10 cellular contexts compared by ENCODE assay signal in the genomic region with DNA sequence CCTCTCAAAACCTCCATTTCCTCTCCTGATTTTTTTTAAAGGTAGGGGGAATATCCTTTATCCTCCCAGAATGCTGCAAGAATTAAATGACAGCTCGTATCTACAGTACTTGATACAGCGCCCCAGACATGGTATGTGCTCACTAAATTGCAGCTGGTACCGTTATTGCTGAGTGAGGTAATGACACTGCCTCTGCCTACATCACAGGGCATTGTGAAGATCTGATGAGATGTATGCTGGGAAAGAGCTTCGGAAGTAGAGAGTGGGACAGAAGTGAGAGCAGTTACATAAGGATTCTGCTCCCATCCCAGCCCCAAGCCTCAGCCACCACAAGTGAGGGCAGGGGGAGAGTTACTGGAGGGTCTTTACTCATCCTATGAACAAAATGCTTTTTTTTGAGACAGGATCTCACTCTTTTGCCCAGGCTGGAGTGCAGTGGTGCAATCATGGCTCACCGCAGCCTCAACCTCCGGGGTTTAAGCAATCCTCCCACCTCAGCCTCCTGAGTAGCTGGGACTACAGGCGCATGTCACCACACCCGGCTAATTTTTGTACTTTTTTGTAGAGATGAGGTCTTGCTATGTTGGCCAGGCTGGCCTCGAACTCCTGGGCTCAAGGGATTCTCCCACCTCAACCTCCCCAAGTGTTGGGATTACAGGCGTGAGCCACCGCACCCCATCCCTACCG. TPM values are rescaled to one million over a fixed set of nuclear protein-coding genes. Genes with fewer than 3 reads are reported as not detected.
DNase-seq lines count a peak whose midpoint lies in the region; ATAC-seq and TF ChIP-seq lines count a peak whose summit lies in the region.
"Had no signal": no experiment of that assay in that cellular context is flagged by ENCODE, and none has a peak within 500 bp of the region (broad histone marks: within the 10 kb centered on the region; RNA-seq: fewer than 3 reads in every experiment).

No MANE protein-coding gene starts in this region.

- H3K36me3 ChIP-seq in CD8-positive, alpha-beta T cell (ENCODE audit: insufficient read depth, low read length): peaks cover 14% of the 10 kb centered on the region

- H3K4me3 Mint-ChIP-seq in CD8-positive, alpha-beta T cell: peak overlapping the region; percentile 89
- H3K4me3 Mint-ChIP-seq in nephron progenitor cell: peak overlapping the region; percentile 98

- H3K4me1 ChIP-seq in CD8-positive, alpha-beta T cell (ENCODE audit: insufficient read depth, low read length): peaks cover 33% of the 10 kb centered on the region

- H3K36me3 Mint-ChIP-seq in CD8-positive, alpha-beta T cell: peaks cover 27% of the 10 kb centered on the region
- peaks cover 30% of the 10 kb centered on the region for H3K36me3 Mint-ChIP-seq in nephron progenitor cell (ENCODE audit: low read depth)

- ATAC-seq in CD8-positive, alpha-beta T cell: no peak
- no peak for ATAC-seq in GM18861 (IDR thresholded peaks at IDR 0.05; ENCODE audit: unreplicated experiment)
- ATAC-seq: activated CD4-positive, CD25-positive, alpha-beta regulatory T cell treated with anti-CD3 and anti-CD28 coated beads, Interleukin-2, amount 50 U/mL, for 24 hours had no signal

- no peak overlapping the region for H3K4me3 ChIP-seq in CD8-positive, alpha-beta T cell (ENCODE audit: low read depth, low read length)
- peak overlapping the region; percentile 81 for H3K4me3 ChIP-seq in LNCaP clone FGC (ENCODE audit: low read depth, low read length)

- no peaks in the 10 kb centered on the region for H3K9me3 ChIP-seq in CD8-positive, alpha-beta T cell (ENCODE audit: low read length)

- H3K27ac Mint-ChIP-seq in CD8-positive, alpha-beta T cell: peak overlapping the region; percentile 46
- no peak overlapping the region for H3K27ac Mint-ChIP-seq in nephron progenitor cell

- no peaks in the 10 kb centered on the region for H3K27me3 Mint-ChIP-seq in CD8-positive, alpha-beta T cell (ENCODE audit: low read depth)
- peaks cover 2% of the 10 kb centered on the region for H3K27me3 Mint-ChIP-seq in nephron progenitor cell (ENCODE audit: low read depth, poor library complexity)

- POLR2A ChIA-PET in CD8-positive, alpha-beta T cell (lab: Charles Lee): no interaction called here

- H3K27ac ChIP-seq in CD8-positive, alpha-beta T cell (ENCODE audit: low read depth, low read length): no peak overlapping the region
- peak overlapping the region; percentile 2 for H3K27ac ChIP-seq in caudate nucleus (ENCODE audit: low read depth, low read length)

- peaks cover 63% of the 10 kb centered on the region for H3K4me1 Mint-ChIP-seq in CD8-positive, alpha-beta T cell (ENCODE audit: low read depth)
- peaks cover 53% of the 10 kb centered on the region for H3K4me1 Mint-ChIP-seq in nephron progenitor cell

- no peak for DNase-seq in CD8-positive, alpha-beta T cell
- DNase-seq in LNCaP clone FGC (ENCODE audit: low read depth): no peak
- DNase-seq in caudate nucleus (lab: John Stamatoyannopoulos, UW): peak in 20 of 61 donors; percentile 13 to 88 (median 34)
- no peak for DNase-seq in nephron progenitor cell
- DNase-seq in CD1c-positive myeloid dendritic cell (ENCODE audit: extremely low spot score): no peak
- no peak for DNase-seq in NCI-H2107 (lab: John Stamatoyannopoulos, UW)
- no peak for DNase-seq in DMS153 treated with DMSO at 0.1 percent for 48 hours (lab: John Stamatoyannopoulos, UW; ENCODE audit: unreplicated experiment)
- DNase-seq: NCI-H82 had no signal

- H3K9me3 Mint-ChIP-seq in CD8-positive, alpha-beta T cell: no peaks in the 10 kb centered on the region
- H3K9me3 Mint-ChIP-seq in nephron progenitor cell: no peaks in the 10 kb centered on the region

- CTCF ChIA-PET in CD8-positive, alpha-beta T cell (lab: Charles Lee): interaction anchor here (1.8 to 2.8 kb wide), 5 partner anchors 10 to 96 kb away, joined by 4 to 10 read pairs (median 7); no protein-coding TSS in a partner anchor

- H3K27me3 ChIP-seq in CD8-positive, alpha-beta T cell (ENCODE audit: insufficient read depth, low read length): no peaks in the 10 kb centered on the region

- intact Hi-C loops in CD8-positive, alpha-beta T cell (cut with DNase I, micrococcal nuclease): no loop called here

- TF ChIP-seq CTCF in CD8-positive, alpha-beta T cell (IDR thresholded peaks at IDR 0.05): no peak
- no peak for TF ChIP-seq CTCF in LNCaP clone FGC (IDR thresholded peaks at IDR 0.05; ENCODE audit: control insufficient read depth, extremely low read depth, insufficient read depth)
- TF ChIP-seq CTCF in nephron progenitor cell (IDR thresholded peaks at IDR 0.05): no peak

RNA-seq across cellular contexts. Expression of gene FKRP, which starts 1.7 kb away (rescaled TPM):
- total RNA-seq in CD8-positive, alpha-beta T cell: 10 to 100 TPM; 23.2 to 25.4 TPM

RNA-seq across cellular contexts. Expression of gene STRN4, which starts 2.1 kb away (rescaled TPM):
- 100 to 1,000 TPM; 120 to 126 TPM for total RNA-seq in CD8-positive, alpha-beta T cell

RNA-seq across cellular contexts. Expression of gene PRKD2, which starts 27.2 kb away (rescaled TPM):
- total RNA-seq in CD8-positive, alpha-beta T cell: 10 to 100 TPM; 81.1 to 89.7 TPM

RNA-seq across cellular contexts. Expression of gene SLC1A5, which starts 44.2 kb away (rescaled TPM):
- 10 to 100 TPM; 16.6 to 17.4 TPM for total RNA-seq in CD8-positive, alpha-beta T cell
